7 cellular contexts compared by ENCODE assay signal in the genomic region with DNA sequence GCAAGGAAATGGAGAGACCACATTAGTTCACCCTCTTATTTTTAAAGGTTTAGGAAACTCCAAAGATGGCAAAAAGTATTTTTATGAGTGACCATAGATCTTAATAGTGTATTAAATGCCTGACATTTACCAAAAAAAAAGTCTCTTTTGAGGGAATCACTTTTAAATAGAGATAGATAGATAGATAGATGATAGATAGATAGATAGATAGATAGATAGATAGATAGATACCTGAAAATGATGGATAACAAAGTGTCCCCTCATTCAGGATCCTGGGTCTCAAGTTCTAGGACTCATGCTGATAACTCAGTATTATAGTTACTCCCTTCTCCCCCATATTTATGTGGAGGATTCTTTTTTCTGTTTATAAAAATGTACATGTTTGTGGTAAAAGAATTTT.
"Had no signal": no experiment of that assay in that cellular context is flagged by ENCODE, and none has a peak within 500 bp of the region (broad histone marks: within the 10 kb centered on the region; RNA-seq: fewer than 3 reads in every experiment).

No MANE protein-coding gene starts in this region.

- FAIRE-seq: HepG2, HTR-8/SVneo had no signal

- H3K27ac ChIP-seq: HL-60, KMS-11 had no signal

- H3K4me2 ChIP-seq: KMS-11 had no signal

- ATAC-seq: HepG2 had no signal

- H3K9ac ChIP-seq: KMS-11 had no signal

- DNase-seq: IMR-90, KBM-7, KG1 had no signal
